In genomic region chr20:19566226-19566960, GRCh38 we compare ENCODE assay signal across 22 cellular contexts.
DNase-seq lines count a peak whose midpoint lies in the region; ATAC-seq and TF ChIP-seq lines count a peak whose summit lies in the region.
"Had no signal": no experiment of that assay in that cellular context is flagged by ENCODE, and none has a peak within 500 bp of the region (broad histone marks: within the 10 kb centered on the region; RNA-seq: fewer than 3 reads in every experiment).

No MANE protein-coding gene starts in this region.

- intact Hi-C loops in activated CD4-positive, alpha-beta T cell treated with anti-CD3 and anti-CD28 coated beads, Interleukin-2, amount 10 ng/mL, durations not matched to agents 24 days and 14 days (cut with micrococcal nuclease), result no loop called here

- 65 to 73% methylated on average over 3 of the region's 3 CpGs for WGBS in lung, 2 donors
- 50 to 71% methylated on average over 3 of the region's 3 CpGs for WGBS in tibial nerve, 2 donors

- no peak overlapping the region for H3K4me3 ChIP-seq in lung
- H3K4me3 ChIP-seq in tibial nerve, result no peak overlapping the region
- H3K4me3 ChIP-seq: neural progenitor cell, tibial artery had no signal

- H3K27ac Mint-ChIP-seq in HFFc6, result no peak overlapping the region
- H3K27ac Mint-ChIP-seq in activated CD4-positive, alpha-beta T cell treated with anti-CD3 and anti-CD28 coated beads, Interleukin-2, amount 10 ng/mL, durations not matched to agents 24 days and 14 days, result no peak overlapping the region
- H3K27ac Mint-ChIP-seq: CD4-positive, CD25-positive, alpha-beta regulatory T cell; neural progenitor cell; stimulated activated memory B cell treated with anti-CD40 and anti-IgM and Interleukin-4, amounts not matched to agents 10 μg/mL and 1 μg/mL and 100 μg/mL, for 72 hours had no signal

- H3K9me3 Mint-ChIP-seq in HFFc6, result peaks cover 9% of the 10 kb centered on the region; the same call in 1 of the 2 replicates
- peaks cover 21% of the 10 kb centered on the region for H3K9me3 Mint-ChIP-seq in activated CD4-positive, alpha-beta T cell treated with anti-CD3 and anti-CD28 coated beads, Interleukin-2, amount 10 ng/mL, durations not matched to agents 24 days and 14 days
- H3K9me3 Mint-ChIP-seq: neural progenitor cell had no signal

- no peak overlapping the region for H3K4me3 Mint-ChIP-seq in HFFc6
- H3K4me3 Mint-ChIP-seq in activated CD4-positive, alpha-beta T cell treated with anti-CD3 and anti-CD28 coated beads, Interleukin-2, amount 10 ng/mL, durations not matched to agents 24 days and 14 days, result no peak overlapping the region
- H3K4me3 Mint-ChIP-seq: CD4-positive, CD25-positive, alpha-beta regulatory T cell; neural progenitor cell; stimulated activated memory B cell treated with anti-CD40 and anti-IgM and Interleukin-4, amounts not matched to agents 10 μg/mL and 1 μg/mL and 100 μg/mL, for 72 hours had no signal

- H3K36me3 ChIP-seq in lung (ENCODE audit: control insufficient read depth in 2 of 2, insufficient read depth in 2 of 2, low read length in 2 of 2), result no peaks in the 10 kb centered on the region
- no peaks in the 10 kb centered on the region for H3K36me3 ChIP-seq in tibial nerve
- H3K36me3 ChIP-seq: neural progenitor cell, tibial artery had no signal

- H3K27ac ChIP-seq in lung (ENCODE audit: low read depth in 1 of 2, low read length in 1 of 2) (no peak overlapping the region), tibial nerve (no peak overlapping the region)
- H3K27ac ChIP-seq: HL-60, neural progenitor cell, tibial artery had no signal

- no peak for TF ChIP-seq EP300 in tibial nerve (IDR thresholded peaks at IDR 0.05)

- peak; percentile 18 for DNase-seq in AG08395 (ENCODE audit: low spot score)
- DNase-seq in HS-5 (ENCODE audit: low read depth), result peak; percentile 18
- DNase-seq in amniotic epithelial cell (ENCODE audit: low read depth), result peak; percentile 96
- no peak for DNase-seq in lung (ENCODE audit: low spot score)
- no peak for DNase-seq in HFFc6
- DNase-seq in tibial nerve (ENCODE audit: low spot score in 2 of 2), result no peak
- no peak for DNase-seq in activated CD4-positive, alpha-beta T cell treated with anti-CD3 and anti-CD28 coated beads, Interleukin-2, amount 10 ng/mL, durations not matched to agents 24 days and 14 days
- DNase-seq: activated CD4-positive, CD25-positive, alpha-beta regulatory T cell; caudate nucleus; CD4-positive, CD25-positive, alpha-beta regulatory T cell; DMS79; effector CD8-positive, alpha-beta T cell; KBM-7; NCI-H1105; NCI-H2081 treated with DMSO at 0.1 percent for 48 hours; NCI-H524 treated with DMSO at 0.1 percent for 48 hours; Right ventricle myocardium superior; tibial artery had no signal

- peak; percentile 27 for ATAC-seq in lung (ENCODE audit: insufficient read depth, low FRiP score)
- ATAC-seq in GM19035 (IDR thresholded peaks at IDR 0.05; ENCODE audit: unreplicated experiment), result no peak
- ATAC-seq: stimulated activated memory B cell treated with anti-CD40 and anti-IgM and Interleukin-4, amounts not matched to agents 10 μg/mL and 1 μg/mL and 100 μg/mL, for 72 hours had no signal

- no peaks in the 10 kb centered on the region for H3K36me3 Mint-ChIP-seq in HFFc6 (ENCODE audit: low read depth)
- no peaks in the 10 kb centered on the region for H3K36me3 Mint-ChIP-seq in activated CD4-positive, alpha-beta T cell treated with anti-CD3 and anti-CD28 coated beads, Interleukin-2, amount 10 ng/mL, durations not matched to agents 24 days and 14 days (ENCODE audit: low read depth)
- H3K36me3 Mint-ChIP-seq: CD4-positive, CD25-positive, alpha-beta regulatory T cell; neural progenitor cell; stimulated activated memory B cell treated with anti-CD40 and anti-IgM and Interleukin-4, amounts not matched to agents 10 μg/mL and 1 μg/mL and 100 μg/mL, for 72 hours had no signal

- H3K27me3 ChIP-seq in lung (ENCODE audit: control insufficient read depth, insufficient read depth), result no peaks in the 10 kb centered on the region
- H3K27me3 ChIP-seq in tibial nerve, result no peaks in the 10 kb centered on the region
- H3K27me3 ChIP-seq: neural progenitor cell, tibial artery had no signal

- H3K9me3 ChIP-seq in lung (ENCODE audit: control insufficient read depth in 2 of 2, insufficient read depth in 1 of 2, low read length in 1 of 2) (peaks cover 0 to 6% of the 10 kb centered on the region in 2 donors), tibial nerve (peaks cover 0 to 9% (median 0%) of the 10 kb centered on the region in 4 donors)
- H3K9me3 ChIP-seq: tibial artery had no signal

- peaks cover 3% of the 10 kb centered on the region for H3K27me3 Mint-ChIP-seq in HFFc6 (ENCODE audit: insufficient read depth)
- H3K27me3 Mint-ChIP-seq in activated CD4-positive, alpha-beta T cell treated with anti-CD3 and anti-CD28 coated beads, Interleukin-2, amount 10 ng/mL, durations not matched to agents 24 days and 14 days, result no peaks in the 10 kb centered on the region
- H3K27me3 Mint-ChIP-seq: CD4-positive, CD25-positive, alpha-beta regulatory T cell; stimulated activated memory B cell treated with anti-CD40 and anti-IgM and Interleukin-4, amounts not matched to agents 10 μg/mL and 1 μg/mL and 100 μg/mL, for 72 hours had no signal

- H3K4me1 ChIP-seq in lung (ENCODE audit: control insufficient read depth in 2 of 2, insufficient read depth in 2 of 2, low read length in 2 of 2) (peaks cover 0 to 2% of the 10 kb centered on the region in 2 donors), tibial nerve (no peaks in the 10 kb centered on the region)
- H3K4me1 ChIP-seq: neural progenitor cell had no signal

- TF ChIP-seq CTCF in lung (IDR thresholded peaks at IDR 0.05; ENCODE audit: control extremely low read depth, extremely low read depth) (no peak), HFFc6 (IDR thresholded peaks at IDR 0.05) (no peak), tibial nerve (IDR thresholded peaks at IDR 0.05) (no peak)

- no peaks in the 10 kb centered on the region for H3K4me1 Mint-ChIP-seq in HFFc6 (ENCODE audit: low read depth)
- no peaks in the 10 kb centered on the region for H3K4me1 Mint-ChIP-seq in activated CD4-positive, alpha-beta T cell treated with anti-CD3 and anti-CD28 coated beads, Interleukin-2, amount 10 ng/mL, durations not matched to agents 24 days and 14 days
- H3K4me1 Mint-ChIP-seq: CD4-positive, CD25-positive, alpha-beta regulatory T cell; stimulated activated memory B cell treated with anti-CD40 and anti-IgM and Interleukin-4, amounts not matched to agents 10 μg/mL and 1 μg/mL and 100 μg/mL, for 72 hours had no signal

- no peak for TF ChIP-seq POLR2A in tibial nerve (IDR thresholded peaks at IDR 0.05)

Comparison
In these comparisons a context has a peak if more than half of its experiments do, and no peak if none do; other contexts are left out.
1. DNase-seq: peak in AG08395 (single experiment), HS-5 (single experiment) and amniotic epithelial cell (single experiment); none in lung (single experiment), HFFc6 (single experiment), tibial nerve (0 of 2) and activated CD4-positive, alpha-beta T cell treated with anti-CD3 and anti-CD28 coated beads, Interleukin-2, amount 10 ng/mL, durations not matched to agents 24 days and 14 days (single experiment).